In genomic region chr5:171845040-171845439, GRCh38 we compare ENCODE assay signal across 1 cellular context.
A peak's percentile ranks its signal among the peaks of the same experiment; 100 is the strongest.
TF ChIP-seq lines count a peak whose summit lies in the region.

No MANE protein-coding gene starts in this region.

TF ChIP-seq in K562, 482 proteins besides CTCF, POLR2A, EP300 and RAD21:
- TF ChIP-seq, protein P1, sequence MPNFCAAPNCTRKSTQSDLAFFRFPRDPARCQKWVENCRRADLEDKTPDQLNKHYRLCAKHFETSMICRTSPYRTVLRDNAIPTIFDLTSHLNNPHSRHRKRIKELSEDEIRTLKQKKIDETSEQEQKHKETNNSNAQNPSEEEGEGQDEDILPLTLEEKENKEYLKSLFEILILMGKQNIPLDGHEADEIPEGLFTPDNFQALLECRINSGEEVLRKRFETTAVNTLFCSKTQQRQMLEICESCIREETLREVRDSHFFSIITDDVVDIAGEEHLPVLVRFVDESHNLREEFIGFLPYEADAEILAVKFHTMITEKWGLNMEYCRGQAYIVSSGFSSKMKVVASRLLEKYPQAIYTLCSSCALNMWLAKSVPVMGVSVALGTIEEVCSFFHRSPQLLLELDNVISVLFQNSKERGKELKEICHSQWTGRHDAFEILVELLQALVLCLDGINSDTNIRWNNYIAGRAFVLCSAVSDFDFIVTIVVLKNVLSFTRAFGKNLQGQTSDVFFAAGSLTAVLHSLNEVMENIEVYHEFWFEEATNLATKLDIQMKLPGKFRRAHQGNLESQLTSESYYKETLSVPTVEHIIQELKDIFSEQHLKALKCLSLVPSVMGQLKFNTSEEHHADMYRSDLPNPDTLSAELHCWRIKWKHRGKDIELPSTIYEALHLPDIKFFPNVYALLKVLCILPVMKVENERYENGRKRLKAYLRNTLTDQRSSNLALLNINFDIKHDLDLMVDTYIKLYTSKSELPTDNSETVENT (CRISPR knock-in tag; IDR thresholded peaks at IDR 0.05) = no peak
- TF ChIP-seq AFF4 (CRISPR knock-in tag; IDR thresholded peaks at IDR 0.05) (no peak), ESRRA (IDR thresholded peaks at IDR 0.05; ENCODE audit: borderline replicate concordance, low read depth) (peak; percentile 60; the same call in 1 of the 2 replicates), HNRNPLL (IDR thresholded peaks at IDR 0.05; ENCODE audit: low read depth, low read length, poor library complexity, severe bottlenecking) (no peak), TCFL5 (CRISPR knock-in tag; conservative IDR thresholded peaks at IDR 0.05) (no peak), PHTF2 (CRISPR knock-in tag; IDR thresholded peaks at IDR 0.05) (no peak)
TF ChIP-seq in K562: peak in this region for 1.
